3 cellular contexts compared by ENCODE assay signal in the genomic region with DNA sequence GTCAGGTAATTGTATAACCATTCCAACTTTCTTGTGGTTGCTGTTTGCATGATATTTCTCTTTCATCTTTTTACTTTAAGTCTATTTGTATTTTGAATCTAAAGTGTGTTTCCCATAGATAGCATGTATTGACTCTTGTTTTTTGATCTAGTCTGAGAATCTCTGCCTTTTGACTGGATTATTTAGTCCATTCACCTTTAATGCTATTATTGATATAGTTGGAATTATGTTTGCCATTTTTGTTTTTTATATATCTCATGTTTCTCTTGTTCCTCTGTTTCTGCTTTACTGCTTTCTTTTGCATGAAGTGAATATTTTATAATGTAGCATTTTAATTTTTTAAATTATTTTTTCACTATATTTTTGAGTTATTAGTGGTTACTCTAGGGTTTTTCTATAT.
"Had no signal": no experiment of that assay in that cellular context is flagged by ENCODE, and none has a peak within 500 bp of the region (broad histone marks: within the 10 kb centered on the region; RNA-seq: fewer than 3 reads in every experiment).

No MANE protein-coding gene starts in this region.

- H3K4me3 ChIP-seq: GM12878 had no signal

- FAIRE-seq: G401.6 had no signal

- DNase-seq: GDM1 had no signal
